Comparison of ENCODE assay signal across 26 cellular contexts in the genomic region with DNA sequence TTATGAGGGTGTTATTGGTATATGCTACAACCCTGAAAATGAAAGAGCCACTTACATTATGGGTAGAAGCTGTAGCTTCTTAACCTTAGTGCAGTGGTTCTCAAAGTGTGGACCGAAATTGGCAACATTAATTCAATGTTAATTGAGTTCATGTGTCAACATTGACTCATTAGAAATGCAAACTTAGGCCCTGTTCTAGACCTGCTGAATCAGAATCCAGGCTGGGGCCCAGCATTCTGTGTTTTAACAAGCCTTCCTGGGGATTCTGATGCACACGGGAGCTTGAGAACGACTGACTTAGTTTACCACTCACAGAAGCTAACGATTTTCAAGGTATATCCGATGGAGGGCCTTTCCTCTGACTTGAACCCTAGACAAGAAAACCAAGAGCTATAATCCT.
"Had no signal": no experiment of that assay in that cellular context is flagged by ENCODE, and none has a peak within 500 bp of the region (broad histone marks: within the 10 kb centered on the region; RNA-seq: fewer than 3 reads in every experiment).

No MANE protein-coding gene starts in this region.

- H3K4me3 ChIP-seq: heart left ventricle, left lung, mucosa of descending colon, right lobe of liver, skin epidermis, thoracic aorta, vagina had no signal

- FAIRE-seq: astrocyte, TTC549 had no signal

- H3K27me3 ChIP-seq: brain microvascular endothelial cell, right lobe of liver, vagina had no signal

- H3K9me3 ChIP-seq: heart left ventricle, left lung, mucosa of descending colon, right lobe of liver, thoracic aorta, vagina had no signal

- H3K27ac ChIP-seq: brain microvascular endothelial cell, left lung, right lobe of liver, skin epidermis, vagina, WERI-Rb-1 had no signal

- H3K36me3 ChIP-seq: brain microvascular endothelial cell, heart left ventricle, left lung, right lobe of liver, thoracic aorta, vagina, WERI-Rb-1 had no signal

- DNase-seq: activated CD4-positive, alpha-beta memory T cell treated with anti-CD3 and anti-CD28 coated beads for 36 hours; activated CD4-positive, alpha-beta T cell treated with anti-CD3 and anti-CD28 coated beads, Interleukin-2, amount 10 ng/mL, durations not matched to agents 24 days and 14 days; activated CD4-positive, CD25-positive, alpha-beta regulatory T cell treated with anti-CD3 and anti-CD28 coated beads, Interleukin-2, amount 50 U/mL, for 72 hours; activated CD8-positive, alpha-beta memory T cell treated with anti-CD3 and anti-CD28 coated beads, Interleukin-2, amount 50 U/mL, for 4 hours; activated effector memory CD4-positive, alpha-beta T cell treated with anti-CD3 and anti-CD28 coated beads, Interleukin-2, amount 50 U/mL, for 16 hours; activated naive CD4-positive, alpha-beta T cell treated with anti-CD3 and anti-CD28 coated beads, Interleukin-2, amount 10 ng/mL, durations not matched to agents 7 days and 5 days; activated naive CD8-positive, alpha-beta T cell treated with anti-CD3 and anti-CD28 coated beads, Interleukin-2, amount 10 ng/mL, durations not matched to agents 7 days and 5 days; activated T-cell treated with anti-CD3 and anti-CD28 coated beads, Interleukin-2, amount 50 U/mL, for 1 hour; brain microvascular endothelial cell; central memory CD4-positive, alpha-beta T cell; effector CD4-positive, alpha-beta T cell; heart left ventricle; kidney glomerular epithelial cell; left lung; mucosa of descending colon; right lobe of liver; stimulated activated CD4-positive, alpha-beta T cell treated with anti-CD3 and anti-CD28 coated beads, Interleukin-12 subunit alpha, Interleukin-12 subunit beta, amount 100 ng/mL, for 4 hours; stimulated activated CD4-positive, alpha-beta T cell treated with anti-CD3 and anti-CD28 coated beads, Interleukin-4, amount 100 ng/mL, for 1 hour; stimulated activated naive CD8-positive, alpha-beta T cell treated with anti-CD3 and anti-CD28 coated beads, Interleukin-15, Interleukin-2, amounts not matched to agents 100 U/mL and 50 U/mL, for 24 hours; T-helper 9 cell; WERI-Rb-1 had no signal
